11 cellular contexts compared by ENCODE assay signal in genomic region chr14:96575233-96575632, GRCh38.
DNase-seq lines count a peak whose midpoint lies in the region; ATAC-seq and TF ChIP-seq lines count a peak whose summit lies in the region.
"Had no signal": no experiment of that assay in that cellular context is flagged by ENCODE, and none has a peak within 500 bp of the region (broad histone marks: within the 10 kb centered on the region; RNA-seq: fewer than 3 reads in every experiment).

No MANE protein-coding gene starts in this region.

- TF ChIP-seq CTCF in chondrocyte (IDR thresholded peaks at IDR 0.05) (no peak), nephron progenitor cell (IDR thresholded peaks at IDR 0.05) (no peak)

- no peaks in the 10 kb centered on the region for H3K9me3 ChIP-seq in aorta (ENCODE audit: control insufficient read depth, low read length)
- H3K9me3 ChIP-seq: BLaER1 treated with 17β-estradiol and CSF1 and Interleukin-3, amounts not matched to agents 10 nM and 100 nM had no signal

- DNase-seq in NCI-H2171 treated with DMSO at 0.1 percent for 48 hours (lab: John Stamatoyannopoulos, UW) (peak; percentile 46), NCI-H2171 (lab: John Stamatoyannopoulos, UW) (no peak), NAMALWA (ENCODE audit: low spot score) (peak; percentile 27), chondrocyte (ENCODE audit: low spot score) (no peak), nephron progenitor cell (no peak), aorta (no peak)
- DNase-seq in activated CD8-positive, alpha-beta T cell treated with anti-CD3 and anti-CD28 coated beads, Interleukin-2, amount 10 ng/mL, durations not matched to agents 7 days and 5 days: no peak
- DNase-seq: NCI-H146, SHP77 treated with DMSO at 0.1 percent for 48 hours had no signal

- POLR2A ChIA-PET in activated CD8-positive, alpha-beta T cell treated with anti-CD3 and anti-CD28 coated beads, Interleukin-2, amount 10 ng/mL, durations not matched to agents 7 days and 5 days (lab: Charles Lee): no interaction called here

- H3K27me3 Mint-ChIP-seq in chondrocyte (ENCODE audit: low read depth): no peaks in the 10 kb centered on the region
- no peaks in the 10 kb centered on the region for H3K27me3 Mint-ChIP-seq in nephron progenitor cell (ENCODE audit: low read depth, poor library complexity)
- H3K27me3 Mint-ChIP-seq in activated CD8-positive, alpha-beta T cell treated with anti-CD3 and anti-CD28 coated beads, Interleukin-2, amount 10 ng/mL, durations not matched to agents 7 days and 5 days (ENCODE audit: low read depth): no peaks in the 10 kb centered on the region

- intact Hi-C loops in aorta (cut with DNase I): loop anchor here in 1 of 2 donors (10.0 kb wide), 1 partner anchor 170 kb away; no protein-coding TSS in a partner anchor

- 53 to 59% methylated on average over 2 of the region's 2 CpGs for WGBS in aorta, 2 donors

- CTCF ChIA-PET in activated CD8-positive, alpha-beta T cell treated with anti-CD3 and anti-CD28 coated beads, Interleukin-2, amount 10 ng/mL, durations not matched to agents 7 days and 5 days (lab: Charles Lee): interaction anchor here (1.0 to 3.6 kb wide), 3 partner anchors 9 to 166 kb away, joined by 4 to 27 read pairs (median 4); no protein-coding TSS in a partner anchor

- no peak overlapping the region for H3K4me3 Mint-ChIP-seq in chondrocyte (ENCODE audit: unreplicated experiment)
- no peak overlapping the region for H3K4me3 Mint-ChIP-seq in nephron progenitor cell
- H3K4me3 Mint-ChIP-seq in activated CD8-positive, alpha-beta T cell treated with anti-CD3 and anti-CD28 coated beads, Interleukin-2, amount 10 ng/mL, durations not matched to agents 7 days and 5 days: no peak overlapping the region

- peak overlapping the region; percentile 23 for H3K27ac Mint-ChIP-seq in chondrocyte (ENCODE audit: unreplicated experiment)
- peak overlapping the region; percentile 23 for H3K27ac Mint-ChIP-seq in nephron progenitor cell
- no peak overlapping the region for H3K27ac Mint-ChIP-seq in activated CD8-positive, alpha-beta T cell treated with anti-CD3 and anti-CD28 coated beads, Interleukin-2, amount 10 ng/mL, durations not matched to agents 7 days and 5 days

- peaks cover 28% of the 10 kb centered on the region for H3K4me1 Mint-ChIP-seq in chondrocyte (ENCODE audit: low read depth)
- peaks cover 34% of the 10 kb centered on the region for H3K4me1 Mint-ChIP-seq in nephron progenitor cell
- peaks cover 11% of the 10 kb centered on the region for H3K4me1 Mint-ChIP-seq in activated CD8-positive, alpha-beta T cell treated with anti-CD3 and anti-CD28 coated beads, Interleukin-2, amount 10 ng/mL, durations not matched to agents 7 days and 5 days (ENCODE audit: low read depth)

- H3K27ac ChIP-seq in aorta (ENCODE audit: low read depth in 1 of 2, low read length in 2 of 2): no peak overlapping the region
- H3K27ac ChIP-seq: BLaER1 treated with 17β-estradiol and CSF1 and Interleukin-3, amounts not matched to agents 10 nM and 100 nM had no signal

- peaks cover 0 to 12% of the 10 kb centered on the region in 2 donors for H3K4me1 ChIP-seq in aorta (ENCODE audit: control insufficient read depth in 1 of 2, insufficient read depth in 2 of 2, low read length in 2 of 2)

- no peak overlapping the region for H3K4me3 ChIP-seq in aorta (ENCODE audit: low read length in 2 of 2)
- H3K4me3 ChIP-seq: BLaER1 treated with 17β-estradiol and CSF1 and Interleukin-3, amounts not matched to agents 10 nM and 100 nM had no signal

- H3K9me3 Mint-ChIP-seq in chondrocyte (ENCODE audit: low read depth): no peaks in the 10 kb centered on the region
- no peaks in the 10 kb centered on the region for H3K9me3 Mint-ChIP-seq in nephron progenitor cell
- H3K9me3 Mint-ChIP-seq in activated CD8-positive, alpha-beta T cell treated with anti-CD3 and anti-CD28 coated beads, Interleukin-2, amount 10 ng/mL, durations not matched to agents 7 days and 5 days (ENCODE audit: insufficient read depth): no peaks in the 10 kb centered on the region

- H3K36me3 ChIP-seq in aorta (ENCODE audit: control insufficient read depth in 1 of 2, insufficient read depth in 2 of 2, low read length in 1 of 2): no peaks in the 10 kb centered on the region

- no peak for ATAC-seq in activated CD8-positive, alpha-beta T cell treated with anti-CD3 and anti-CD28 coated beads, Interleukin-2, amount 10 ng/mL, durations not matched to agents 7 days and 5 days
- ATAC-seq in aorta (ENCODE audit: low FRiP score): no peak
- ATAC-seq in GM19023 (IDR thresholded peaks at IDR 0.05; ENCODE audit: unreplicated experiment): no peak

- H3K36me3 Mint-ChIP-seq in chondrocyte (ENCODE audit: low read depth) (no peaks in the 10 kb centered on the region), nephron progenitor cell (ENCODE audit: low read depth) (peaks cover 19% of the 10 kb centered on the region)
- H3K36me3 Mint-ChIP-seq in activated CD8-positive, alpha-beta T cell treated with anti-CD3 and anti-CD28 coated beads, Interleukin-2, amount 10 ng/mL, durations not matched to agents 7 days and 5 days (ENCODE audit: low read depth): peaks cover 13% of the 10 kb centered on the region

- H3K27me3 ChIP-seq in aorta (ENCODE audit: control insufficient read depth in 1 of 2, insufficient read depth in 2 of 2, low read length in 1 of 2): no peaks in the 10 kb centered on the region
- H3K27me3 ChIP-seq: BLaER1 treated with 17β-estradiol and CSF1 and Interleukin-3, amounts not matched to agents 10 nM and 100 nM had no signal

Comparison
In these comparisons a context has a peak if more than half of its experiments do, and no peak if none do; other contexts are left out.
1. DNase-seq: peak in NCI-H2171 treated with DMSO at 0.1 percent for 48 hours (single experiment) and NAMALWA (single experiment); none in NCI-H2171 (single experiment), chondrocyte (single experiment), nephron progenitor cell (single experiment), activated CD8-positive, alpha-beta T cell treated with anti-CD3 and anti-CD28 coated beads, Interleukin-2, amount 10 ng/mL, durations not matched to agents 7 days and 5 days (single experiment) and aorta (0 of 2).